1 cellular context compared by ENCODE assay signal in the genomic region with DNA sequence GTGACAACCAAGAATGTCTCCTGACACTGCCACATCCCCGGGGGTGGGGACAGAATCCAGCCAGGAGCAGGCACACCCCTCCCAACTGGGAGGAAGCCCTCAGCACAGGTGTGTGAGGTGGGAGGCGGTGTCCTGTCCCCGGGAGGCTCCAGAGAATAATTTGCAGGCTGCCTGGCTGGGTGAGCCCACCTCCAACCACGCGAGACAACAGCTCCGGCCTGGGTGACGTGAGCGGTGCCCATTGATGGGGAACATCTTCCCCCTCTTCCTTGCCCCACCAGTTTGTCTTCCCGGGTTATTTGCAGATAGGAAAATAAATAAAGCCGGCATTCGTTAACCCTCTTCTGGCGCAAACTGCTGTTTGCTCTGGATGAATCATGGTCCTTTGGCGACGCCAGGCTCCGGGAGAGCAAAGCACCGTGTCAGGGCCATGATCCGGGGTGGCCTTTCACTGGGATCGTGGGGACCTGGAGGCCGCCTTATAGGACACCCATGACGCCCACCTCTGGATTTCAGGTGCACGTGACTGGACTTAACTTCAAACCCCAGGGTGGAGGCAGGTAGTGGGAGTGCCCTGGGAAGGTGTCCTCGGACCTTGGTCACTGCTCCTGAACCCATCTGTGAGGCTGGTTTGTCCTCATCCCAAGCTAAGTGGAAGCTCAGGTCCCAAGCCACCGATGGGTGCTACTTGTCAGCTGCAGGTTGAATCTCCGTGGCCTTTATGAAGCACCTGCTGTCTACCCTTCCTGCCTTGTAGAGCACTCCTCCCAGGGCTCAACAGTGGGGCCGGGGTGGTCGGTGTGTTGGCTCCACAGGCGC.
TF ChIP-seq lines count a peak whose summit lies in the region.

No MANE protein-coding gene starts in this region.

TF ChIP-seq in HepG2, 621 proteins besides CTCF, POLR2A, EP300 and RAD21 (continued from another document):
- TF ChIP-seq, protein P1, sequence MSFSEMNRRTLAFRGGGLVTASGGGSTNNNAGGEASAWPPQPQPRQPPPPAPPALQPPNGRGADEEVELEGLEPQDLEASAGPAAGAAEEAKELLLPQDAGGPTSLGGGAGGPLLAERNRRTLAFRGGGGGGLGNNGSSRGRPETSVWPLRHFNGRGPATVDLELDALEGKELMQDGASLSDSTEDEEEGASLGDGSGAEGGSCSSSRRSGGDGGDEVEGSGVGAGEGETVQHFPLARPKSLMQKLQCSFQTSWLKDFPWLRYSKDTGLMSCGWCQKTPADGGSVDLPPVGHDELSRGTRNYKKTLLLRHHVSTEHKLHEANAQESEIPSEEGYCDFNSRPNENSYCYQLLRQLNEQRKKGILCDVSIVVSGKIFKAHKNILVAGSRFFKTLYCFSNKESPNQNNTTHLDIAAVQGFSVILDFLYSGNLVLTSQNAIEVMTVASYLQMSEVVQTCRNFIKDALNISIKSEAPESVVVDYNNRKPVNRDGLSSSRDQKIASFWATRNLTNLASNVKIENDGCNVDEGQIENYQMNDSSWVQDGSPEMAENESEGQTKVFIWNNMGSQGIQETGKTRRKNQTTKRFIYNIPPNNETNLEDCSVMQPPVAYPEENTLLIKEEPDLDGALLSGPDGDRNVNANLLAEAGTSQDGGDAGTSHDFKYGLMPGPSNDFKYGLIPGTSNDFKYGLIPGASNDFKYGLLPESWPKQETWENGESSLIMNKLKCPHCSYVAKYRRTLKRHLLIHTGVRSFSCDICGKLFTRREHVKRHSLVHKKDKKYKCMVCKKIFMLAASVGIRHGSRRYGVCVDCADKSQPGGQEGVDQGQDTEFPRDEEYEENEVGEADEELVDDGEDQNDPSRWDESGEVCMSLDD (CRISPR knock-in tag; IDR thresholded peaks at IDR 0.05; ENCODE audit: borderline replicate concordance): peak; percentile 78; the same call in 1 of the 2 replicates
- TF ChIP-seq HHEX (CRISPR knock-in tag; IDR thresholded peaks at IDR 0.05) (no peak), REPIN1 (CRISPR knock-in tag; IDR thresholded peaks at IDR 0.05; ENCODE audit: borderline replicate concordance, low read depth) (0 out of 2 replicates have a peak, but pooled peaks have one; percentile 81), TAF1 (CRISPR knock-in tag; IDR thresholded peaks at IDR 0.05) (peak; percentile 19; the same call in 1 of the 2 replicates), MBD4 (IDR thresholded peaks at IDR 0.05; ENCODE audit: borderline replicate concordance, low read length) (peak; percentile 72; the same call in 1 of the 2 replicates), ZFY (CRISPR knock-in tag; IDR thresholded peaks at IDR 0.05) (peak; percentile 63; the same call in 1 of the 2 replicates), ZNF629 (CRISPR knock-in tag; conservative IDR thresholded peaks at IDR 0.05) (no peak), ZMAT3 (CRISPR knock-in tag; conservative IDR thresholded peaks at IDR 0.05) (no peak; the same call in 1 of the 2 replicates), TSC22D2 (CRISPR knock-in tag; IDR thresholded peaks at IDR 0.05; ENCODE audit: borderline replicate concordance) (peak; percentile 69; the same call in 1 of the 2 replicates), SIN3A (IDR thresholded peaks at IDR 0.05; ENCODE audit: borderline replicate concordance, low read depth, low read length) (0 out of 2 replicates have a peak, but pooled peaks have one; percentile 26), IRX3 (CRISPR knock-in tag; IDR thresholded peaks at IDR 0.05; ENCODE audit: borderline replicate concordance, low read depth) (no peak), ZEB1 (IDR thresholded peaks at IDR 0.05; ENCODE audit: insufficient replicate concordance, low read depth) (peak; percentile 91), RBFOX2 (IDR thresholded peaks at IDR 0.05; ENCODE audit: low read depth, low read length) (peak; percentile 22; the same call in 1 of the 2 replicates), STAG1 (CRISPR knock-in tag; IDR thresholded peaks at IDR 0.05) (peak; percentile 42), HIVEP1 (CRISPR knock-in tag; IDR thresholded peaks at IDR 0.05) (0 out of 2 replicates have a peak, but pooled peaks have one; percentile 53), ZBTB7B (CRISPR knock-in tag; IDR thresholded peaks at IDR 0.05) (peak; percentile 83), HDAC6 (IDR thresholded peaks at IDR 0.05; ENCODE audit: low read depth, low read length) (no peak), CEBPG (CRISPR knock-in tag; IDR thresholded peaks at IDR 0.05) (peak; percentile 36; the same call in 1 of the 2 replicates), NCOR1 (IDR thresholded peaks at IDR 0.05; ENCODE audit: borderline replicate concordance, low read length) (peak; percentile 71; the same call in 1 of the 2 replicates), HCFC1 (IDR thresholded peaks at IDR 0.05; ENCODE audit: low read depth, low read length) (no peak), ZNF138 (CRISPR knock-in tag; IDR thresholded peaks at IDR 0.05; ENCODE audit: low read depth) (no peak)
- TF ChIP-seq, protein P2, sequence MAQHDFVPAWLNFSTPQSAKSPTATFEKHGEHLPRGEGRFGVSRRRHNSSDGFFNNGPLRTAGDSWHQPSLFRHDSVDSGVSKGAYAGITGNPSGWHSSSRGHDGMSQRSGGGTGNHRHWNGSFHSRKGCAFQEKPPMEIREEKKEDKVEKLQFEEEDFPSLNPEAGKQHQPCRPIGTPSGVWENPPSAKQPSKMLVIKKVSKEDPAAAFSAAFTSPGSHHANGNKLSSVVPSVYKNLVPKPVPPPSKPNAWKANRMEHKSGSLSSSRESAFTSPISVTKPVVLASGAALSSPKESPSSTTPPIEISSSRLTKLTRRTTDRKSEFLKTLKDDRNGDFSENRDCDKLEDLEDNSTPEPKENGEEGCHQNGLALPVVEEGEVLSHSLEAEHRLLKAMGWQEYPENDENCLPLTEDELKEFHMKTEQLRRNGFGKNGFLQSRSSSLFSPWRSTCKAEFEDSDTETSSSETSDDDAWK (CRISPR knock-in tag; IDR thresholded peaks at IDR 0.05): no peak
- TF ChIP-seq, protein P3, sequence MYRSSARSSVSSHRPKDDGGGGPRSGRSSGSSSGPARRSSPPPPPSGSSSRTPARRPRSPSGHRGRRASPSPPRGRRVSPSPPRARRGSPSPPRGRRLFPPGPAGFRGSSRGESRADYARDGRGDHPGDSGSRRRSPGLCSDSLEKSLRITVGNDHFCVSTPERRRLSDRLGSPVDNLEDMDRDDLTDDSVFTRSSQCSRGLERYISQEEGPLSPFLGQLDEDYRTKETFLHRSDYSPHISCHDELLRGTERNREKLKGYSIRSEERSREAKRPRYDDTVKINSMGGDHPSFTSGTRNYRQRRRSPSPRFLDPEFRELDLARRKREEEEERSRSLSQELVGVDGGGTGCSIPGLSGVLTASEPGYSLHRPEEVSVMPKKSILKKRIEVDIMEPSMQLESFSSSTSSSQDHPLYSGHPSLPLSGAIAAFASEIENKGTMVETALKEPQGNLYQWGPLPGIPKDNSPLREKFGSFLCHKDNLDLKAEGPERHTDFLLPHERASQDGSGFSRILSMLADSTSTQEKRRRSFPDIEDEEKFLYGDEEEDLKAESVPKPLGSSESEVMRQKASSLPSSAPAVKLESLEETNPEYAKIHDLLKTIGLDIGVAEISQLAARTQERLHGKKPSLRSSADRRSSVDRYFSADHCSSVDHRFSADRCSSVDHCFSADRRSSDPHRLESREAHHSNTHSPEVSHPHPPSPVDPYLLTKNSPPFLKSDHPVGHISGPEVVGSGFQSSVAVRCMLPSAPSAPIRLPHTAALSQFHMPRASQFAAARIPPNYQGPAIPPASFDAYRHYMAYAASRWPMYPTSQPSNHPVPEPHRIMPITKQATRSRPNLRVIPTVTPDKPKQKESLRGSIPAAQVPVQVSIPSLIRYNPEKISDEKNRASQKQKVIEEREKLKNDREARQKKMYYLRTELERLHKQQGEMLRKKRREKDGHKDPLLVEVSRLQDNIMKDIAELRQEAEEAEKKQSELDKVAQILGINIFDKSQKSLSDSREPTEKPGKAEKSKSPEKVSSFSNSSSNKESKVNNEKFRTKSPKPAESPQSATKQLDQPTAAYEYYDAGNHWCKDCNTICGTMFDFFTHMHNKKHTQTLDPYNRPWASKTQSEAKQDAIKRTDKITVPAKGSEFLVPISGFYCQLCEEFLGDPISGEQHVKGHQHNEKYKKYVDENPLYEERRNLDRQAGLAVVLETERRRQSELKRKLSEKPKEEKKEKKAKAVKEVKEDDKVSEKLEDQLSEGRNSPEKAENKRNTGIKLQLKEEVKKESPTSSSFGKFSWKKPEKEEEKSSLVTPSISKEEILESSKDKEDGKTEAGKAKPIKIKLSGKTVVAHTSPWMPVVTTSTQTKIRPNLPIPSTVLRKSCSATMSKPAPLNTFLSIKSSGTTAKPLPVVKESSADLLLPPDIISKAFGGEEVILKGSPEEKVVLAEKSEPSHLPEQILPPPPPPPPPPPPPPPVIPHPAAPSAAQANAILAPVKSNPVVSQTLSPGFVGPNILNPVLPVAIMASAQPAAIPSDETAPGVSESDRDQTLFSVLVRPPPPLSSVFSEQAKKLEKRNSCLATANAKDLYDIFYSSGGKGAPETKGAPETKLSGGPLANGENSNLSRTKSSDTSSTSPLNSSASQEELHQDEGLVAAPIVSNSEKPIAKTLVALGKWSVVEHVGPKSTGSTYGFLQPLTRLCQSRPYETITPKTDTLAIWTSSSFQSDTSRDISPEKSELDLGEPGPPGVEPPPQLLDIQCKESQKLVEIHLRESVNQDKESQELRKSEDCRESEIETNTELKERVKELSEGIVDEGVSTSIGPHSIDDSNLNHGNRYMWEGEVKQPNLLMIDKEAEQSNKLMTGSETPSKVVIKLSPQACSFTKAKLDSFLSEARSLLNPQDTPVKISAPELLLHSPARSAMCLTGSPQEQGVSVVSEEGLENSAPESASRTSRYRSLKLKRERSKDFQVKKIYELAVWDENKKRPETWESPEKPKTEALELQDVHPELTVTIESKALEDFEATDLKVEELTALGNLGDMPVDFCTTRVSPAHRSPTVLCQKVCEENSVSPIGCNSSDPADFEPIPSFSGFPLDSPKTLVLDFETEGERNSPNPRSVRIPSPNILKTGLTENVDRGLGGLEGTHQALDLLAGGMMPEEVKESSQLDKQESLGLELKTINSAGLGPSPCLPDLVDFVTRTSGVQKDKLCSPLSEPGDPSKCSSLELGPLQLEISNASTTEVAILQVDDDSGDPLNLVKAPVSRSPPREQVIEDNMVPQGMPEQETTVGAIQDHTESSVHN (CRISPR knock-in tag; IDR thresholded peaks at IDR 0.05): no peak
- TF ChIP-seq, protein P4, sequence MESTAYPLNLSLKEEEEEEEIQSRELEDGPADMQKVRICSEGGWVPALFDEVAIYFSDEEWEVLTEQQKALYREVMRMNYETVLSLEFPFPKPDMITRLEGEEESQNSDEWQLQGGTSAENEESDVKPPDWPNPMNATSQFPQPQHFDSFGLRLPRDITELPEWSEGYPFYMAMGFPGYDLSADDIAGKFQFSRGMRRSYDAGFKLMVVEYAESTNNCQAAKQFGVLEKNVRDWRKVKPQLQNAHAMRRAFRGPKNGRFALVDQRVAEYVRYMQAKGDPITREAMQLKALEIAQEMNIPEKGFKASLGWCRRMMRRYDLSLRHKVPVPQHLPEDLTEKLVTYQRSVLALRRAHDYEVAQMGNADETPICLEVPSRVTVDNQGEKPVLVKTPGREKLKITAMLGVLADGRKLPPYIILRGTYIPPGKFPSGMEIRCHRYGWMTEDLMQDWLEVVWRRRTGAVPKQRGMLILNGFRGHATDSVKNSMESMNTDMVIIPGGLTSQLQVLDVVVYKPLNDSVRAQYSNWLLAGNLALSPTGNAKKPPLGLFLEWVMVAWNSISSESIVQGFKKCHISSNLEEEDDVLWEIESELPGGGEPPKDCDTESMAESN (CRISPR knock-in tag; conservative IDR thresholded peaks at IDR 0.05): peak; percentile 71
- TF ChIP-seq, protein P5, sequence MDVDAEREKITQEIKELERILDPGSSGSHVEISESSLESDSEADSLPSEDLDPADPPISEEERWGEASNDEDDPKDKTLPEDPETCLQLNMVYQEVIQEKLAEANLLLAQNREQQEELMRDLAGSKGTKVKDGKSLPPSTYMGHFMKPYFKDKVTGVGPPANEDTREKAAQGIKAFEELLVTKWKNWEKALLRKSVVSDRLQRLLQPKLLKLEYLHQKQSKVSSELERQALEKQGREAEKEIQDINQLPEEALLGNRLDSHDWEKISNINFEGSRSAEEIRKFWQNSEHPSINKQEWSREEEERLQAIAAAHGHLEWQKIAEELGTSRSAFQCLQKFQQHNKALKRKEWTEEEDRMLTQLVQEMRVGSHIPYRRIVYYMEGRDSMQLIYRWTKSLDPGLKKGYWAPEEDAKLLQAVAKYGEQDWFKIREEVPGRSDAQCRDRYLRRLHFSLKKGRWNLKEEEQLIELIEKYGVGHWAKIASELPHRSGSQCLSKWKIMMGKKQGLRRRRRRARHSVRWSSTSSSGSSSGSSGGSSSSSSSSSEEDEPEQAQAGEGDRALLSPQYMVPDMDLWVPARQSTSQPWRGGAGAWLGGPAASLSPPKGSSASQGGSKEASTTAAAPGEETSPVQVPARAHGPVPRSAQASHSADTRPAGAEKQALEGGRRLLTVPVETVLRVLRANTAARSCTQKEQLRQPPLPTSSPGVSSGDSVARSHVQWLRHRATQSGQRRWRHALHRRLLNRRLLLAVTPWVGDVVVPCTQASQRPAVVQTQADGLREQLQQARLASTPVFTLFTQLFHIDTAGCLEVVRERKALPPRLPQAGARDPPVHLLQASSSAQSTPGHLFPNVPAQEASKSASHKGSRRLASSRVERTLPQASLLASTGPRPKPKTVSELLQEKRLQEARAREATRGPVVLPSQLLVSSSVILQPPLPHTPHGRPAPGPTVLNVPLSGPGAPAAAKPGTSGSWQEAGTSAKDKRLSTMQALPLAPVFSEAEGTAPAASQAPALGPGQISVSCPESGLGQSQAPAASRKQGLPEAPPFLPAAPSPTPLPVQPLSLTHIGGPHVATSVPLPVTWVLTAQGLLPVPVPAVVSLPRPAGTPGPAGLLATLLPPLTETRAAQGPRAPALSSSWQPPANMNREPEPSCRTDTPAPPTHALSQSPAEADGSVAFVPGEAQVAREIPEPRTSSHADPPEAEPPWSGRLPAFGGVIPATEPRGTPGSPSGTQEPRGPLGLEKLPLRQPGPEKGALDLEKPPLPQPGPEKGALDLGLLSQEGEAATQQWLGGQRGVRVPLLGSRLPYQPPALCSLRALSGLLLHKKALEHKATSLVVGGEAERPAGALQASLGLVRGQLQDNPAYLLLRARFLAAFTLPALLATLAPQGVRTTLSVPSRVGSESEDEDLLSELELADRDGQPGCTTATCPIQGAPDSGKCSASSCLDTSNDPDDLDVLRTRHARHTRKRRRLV (CRISPR knock-in tag; IDR thresholded peaks at IDR 0.05): no peak
- TF ChIP-seq, protein P6, sequence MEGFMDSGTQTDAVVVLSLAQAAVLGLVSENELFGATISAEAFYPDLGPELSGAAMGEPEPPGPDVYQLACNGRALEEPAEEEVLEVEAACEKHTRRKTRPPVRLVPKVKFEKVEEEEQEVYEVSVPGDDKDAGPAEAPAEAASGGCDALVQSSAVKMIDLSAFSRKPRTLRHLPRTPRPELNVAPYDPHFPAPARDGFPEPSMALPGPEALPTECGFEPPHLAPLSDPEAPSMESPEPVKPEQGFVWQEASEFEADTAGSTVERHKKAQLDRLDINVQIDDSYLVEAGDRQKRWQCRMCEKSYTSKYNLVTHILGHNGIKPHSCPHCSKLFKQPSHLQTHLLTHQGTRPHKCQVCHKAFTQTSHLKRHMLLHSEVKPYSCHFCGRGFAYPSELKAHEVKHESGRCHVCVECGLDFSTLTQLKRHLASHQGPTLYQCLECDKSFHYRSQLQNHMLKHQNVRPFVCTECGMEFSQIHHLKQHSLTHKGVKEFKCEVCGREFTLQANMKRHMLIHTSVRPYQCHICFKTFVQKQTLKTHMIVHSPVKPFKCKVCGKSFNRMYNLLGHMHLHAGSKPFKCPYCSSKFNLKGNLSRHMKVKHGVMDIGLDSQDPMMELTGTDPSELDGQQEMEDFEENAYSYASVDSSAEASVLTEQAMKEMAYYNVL (CRISPR knock-in tag; IDR thresholded peaks at IDR 0.05; ENCODE audit: borderline replicate concordance): 0 out of 2 replicates have a peak, but pooled peaks have one; percentile 26
- TF ChIP-seq, protein P7, sequence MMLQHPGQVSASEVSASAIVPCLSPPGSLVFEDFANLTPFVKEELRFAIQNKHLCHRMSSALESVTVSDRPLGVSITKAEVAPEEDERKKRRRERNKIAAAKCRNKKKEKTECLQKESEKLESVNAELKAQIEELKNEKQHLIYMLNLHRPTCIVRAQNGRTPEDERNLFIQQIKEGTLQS (CRISPR knock-in tag; IDR thresholded peaks at IDR 0.05): peak; percentile 75; the same call in 1 of the 2 replicates
